ENCODE assay signal across 8 cellular contexts in the genomic region with DNA sequence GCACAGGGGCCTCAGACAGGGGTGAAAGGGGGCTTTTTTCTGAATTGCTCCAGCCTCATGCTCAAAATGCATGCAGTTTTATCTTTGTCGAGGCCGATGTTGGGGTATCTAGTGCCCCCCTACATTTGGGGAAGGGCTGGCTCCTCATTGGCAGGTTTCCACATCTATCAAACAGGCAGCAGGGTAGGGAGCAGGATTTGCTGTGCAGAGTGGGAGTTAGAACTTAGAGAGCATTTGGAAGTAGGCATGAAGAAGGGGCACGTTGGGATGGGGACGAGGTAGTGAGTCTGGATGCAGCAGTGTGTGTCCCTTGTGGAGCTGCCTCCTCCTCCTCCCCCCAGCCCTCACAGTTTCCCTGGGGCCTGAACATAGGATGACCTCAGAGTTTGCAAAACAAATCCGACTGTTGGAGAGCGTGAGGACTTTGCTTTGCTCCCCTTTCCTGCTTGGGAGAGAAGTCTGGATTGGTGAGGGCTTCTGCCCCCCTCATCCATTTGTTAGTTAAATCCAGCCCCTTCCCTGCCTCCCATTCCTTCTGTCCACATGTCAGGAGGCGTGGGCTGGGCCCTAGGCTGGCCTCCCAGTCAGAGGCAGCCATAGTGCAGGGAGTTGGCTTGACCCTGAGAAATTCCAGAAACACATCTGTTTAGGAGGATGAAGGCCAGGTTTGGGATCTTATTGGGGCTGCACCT. TPM values are rescaled to one million over a fixed set of nuclear protein-coding genes. Genes with fewer than 3 reads are reported as not detected.
DNase-seq lines count a peak whose midpoint lies in the region; TF ChIP-seq lines count a peak whose summit lies in the region.

No MANE protein-coding gene starts in this region.

- H3K4me1 ChIP-seq in stomach: peaks cover 12 to 34% (median 20%) of the 10 kb centered on the region in 4 donors

- peak overlapping the region; percentile 55 to 81 (median 70) for H3K27ac ChIP-seq in stomach

- 29 to 45% (median 32%) methylated on average over 7 of the region's 7 CpGs for WGBS in stomach, 5 donors

- H3K4me3 ChIP-seq in stomach: no peak overlapping the region

- H3K9me3 ChIP-seq in stomach: no peaks in the 10 kb centered on the region

- peak; percentile 56 for DNase-seq in DMS79 treated with DMSO at 0.1 percent for 48 hours (lab: John Stamatoyannopoulos, UW)
- no peak for DNase-seq in DMS79 (lab: John Stamatoyannopoulos, UW)
- DNase-seq in amniotic epithelial cell (ENCODE audit: low read depth): peak; percentile 31
- peak; percentile 62 for DNase-seq in iPS-NIHi11 (ENCODE audit: low spot score)
- DNase-seq in stomach: peak; percentile 28
- DNase-seq in NK-92 (lab: John Stamatoyannopoulos, UW; ENCODE audit: unreplicated experiment): no peak
- DNase-seq in foreskin melanocyte: no peak
- DNase-seq in NCI-H1930 (lab: John Stamatoyannopoulos, UW): no peak

- no peak for TF ChIP-seq POLR2A in stomach (IDR thresholded peaks at IDR 0.05)

- TF ChIP-seq EP300 in stomach (IDR thresholded peaks at IDR 0.05): no peak

- TF ChIP-seq CTCF in stomach (IDR thresholded peaks at IDR 0.05): no peak

- H3K36me3 ChIP-seq in stomach: no peaks in the 10 kb centered on the region

- no peaks in the 10 kb centered on the region for H3K27me3 ChIP-seq in stomach

- intact Hi-C loops in stomach (cut with DNase I; ENCODE audit: low total_unique reads): no loop called here

RNA-seq across cellular contexts. Expression of a gene that starts 36.9 kb away (rescaled TPM):
- 1 to 10 TPM in 1 of 5 donors, under 1 TPM in 3, not detected in 1; under 0.01 to 2.0 (median 0.45) TPM for total RNA-seq in stomach
- under 1 TPM in 1 of 3 donors, not detected in 2; 0.18 TPM for polyA plus RNA-seq in stomach

RNA-seq across cellular contexts. Expression of a gene that starts 58.7 kb away (rescaled TPM):
- total RNA-seq in stomach: 10 to 100 TPM in 4 of 5 donors, 1 to 10 TPM in 1; 7.8 to 34.5 (median 29.4) TPM
- polyA plus RNA-seq in stomach: 10 to 100 TPM; 18.3 to 20.4 (median 19.1) TPM

Comparison
In these comparisons a context has a peak if more than half of its experiments do, and no peak if none do; other contexts are left out.
1. DNase-seq: peak in DMS79 treated with DMSO at 0.1 percent for 48 hours (single experiment), amniotic epithelial cell (single experiment), iPS-NIHi11 (single experiment) and stomach (single experiment); none in DMS79 (single experiment), NK-92 (single experiment), foreskin melanocyte (single experiment) and NCI-H1930 (0 of 2).